ENCODE assay signal across 8 cellular contexts in the genomic region with DNA sequence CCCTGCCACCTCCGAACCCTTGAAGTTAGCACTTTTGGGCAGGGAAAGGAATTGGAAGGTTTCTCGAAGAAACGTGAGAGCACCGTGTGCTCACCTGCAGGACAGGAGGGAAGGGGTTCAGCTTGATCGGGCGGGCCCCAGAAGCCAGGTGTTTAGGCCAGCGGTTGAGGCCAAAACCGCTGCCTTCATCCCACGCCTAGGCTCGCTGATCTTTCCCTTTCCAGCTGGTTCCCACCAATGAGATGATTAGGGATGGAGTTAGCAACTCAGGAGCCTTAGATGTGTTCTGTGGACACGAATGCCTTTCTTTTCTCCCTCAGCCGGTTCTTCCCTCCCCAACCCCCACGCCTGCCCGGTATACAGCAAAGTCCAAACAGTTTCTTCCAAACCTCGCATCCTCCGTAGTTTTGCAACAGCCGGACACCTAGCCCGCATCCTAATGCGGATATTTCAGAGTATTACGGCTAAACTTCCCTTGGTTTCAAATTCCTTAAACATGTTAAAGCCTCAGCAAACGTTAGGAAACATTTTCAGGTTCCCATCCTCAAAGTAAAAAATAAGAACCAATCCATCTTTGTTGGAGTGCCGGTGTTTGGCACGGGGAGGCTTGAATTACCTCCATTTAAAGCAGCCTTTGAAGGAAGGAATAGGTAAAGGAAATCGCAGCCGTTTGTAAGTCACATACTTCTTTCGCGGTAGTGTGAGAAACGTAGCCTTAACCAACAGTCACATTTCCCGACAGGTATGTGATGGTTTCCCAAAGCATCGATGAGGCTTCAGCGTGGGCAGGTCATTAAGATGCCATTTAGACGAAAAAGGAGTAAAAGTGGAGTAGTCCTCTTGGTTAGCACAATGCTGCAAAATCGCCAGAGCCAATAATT. TPM values are rescaled to one million over a fixed set of nuclear protein-coding genes. Genes with fewer than 3 reads are reported as not detected.
DNase-seq lines count a peak whose midpoint lies in the region; TF ChIP-seq lines count a peak whose summit lies in the region.

No MANE protein-coding gene starts in this region.

- H3K4me1 Mint-ChIP-seq in T-helper 1 cell treated with Interleukin-12 subunit alpha and Interleukin-12 subunit beta and Interleukin-4 antibody, amounts not matched to agents 30 μg/mL and 1 μg/mL, for 36 hours (ENCODE audit: low read depth) = peaks cover 62% of the 10 kb centered on the region
- H3K4me1 Mint-ChIP-seq in activated CD4-positive, alpha-beta memory T cell treated with anti-CD3 and anti-CD28 coated beads, Interleukin-2, amount 10 ng/mL, durations not matched to agents 7 days and 5 days = peaks cover 65% of the 10 kb centered on the region

- H3K4me3 Mint-ChIP-seq in T-helper 1 cell treated with Interleukin-12 subunit alpha and Interleukin-12 subunit beta and Interleukin-4 antibody, amounts not matched to agents 30 μg/mL and 1 μg/mL, for 36 hours = peak overlapping the region; percentile 93
- peak overlapping the region; percentile 88 for H3K4me3 Mint-ChIP-seq in activated CD4-positive, alpha-beta memory T cell treated with anti-CD3 and anti-CD28 coated beads, Interleukin-2, amount 10 ng/mL, durations not matched to agents 7 days and 5 days

- H3K36me3 Mint-ChIP-seq in T-helper 1 cell treated with Interleukin-12 subunit alpha and Interleukin-12 subunit beta and Interleukin-4 antibody, amounts not matched to agents 30 μg/mL and 1 μg/mL, for 36 hours (ENCODE audit: low read depth) = peaks cover 32% of the 10 kb centered on the region
- peaks cover 58% of the 10 kb centered on the region for H3K36me3 Mint-ChIP-seq in activated CD4-positive, alpha-beta memory T cell treated with anti-CD3 and anti-CD28 coated beads, Interleukin-2, amount 10 ng/mL, durations not matched to agents 7 days and 5 days (ENCODE audit: low read depth)

- no peak overlapping the region for H3K27ac ChIP-seq in neutrophil

- H3K9me3 Mint-ChIP-seq in T-helper 1 cell treated with Interleukin-12 subunit alpha and Interleukin-12 subunit beta and Interleukin-4 antibody, amounts not matched to agents 30 μg/mL and 1 μg/mL, for 36 hours = no peaks in the 10 kb centered on the region
- no peaks in the 10 kb centered on the region for H3K9me3 Mint-ChIP-seq in activated CD4-positive, alpha-beta memory T cell treated with anti-CD3 and anti-CD28 coated beads, Interleukin-2, amount 10 ng/mL, durations not matched to agents 7 days and 5 days

- in situ Hi-C loops in KBM-7 (cut with MboI; ENCODE audit: low pct_unique_long_range_greater_than_20kb, low sequenced_read_pairs) = loop anchor here (10.0 kb wide), 1 partner anchor 131 kb away; no protein-coding TSS in a partner anchor

- peaks cover 30% of the 10 kb centered on the region for H3K27me3 ChIP-seq in neutrophil

- peak overlapping the region; percentile 82 for H3K4me3 ChIP-seq in fibroblast of pulmonary artery (replicated peaks; ENCODE audit: low read depth, low read length)
- peak overlapping the region; percentile 67 to 87 for H3K4me3 ChIP-seq in neutrophil (ENCODE audit: low read depth in 1 of 2, low read length in 1 of 2)

- DNase-seq in T-helper 1 cell (no peak), KBM-7 (peak; percentile 39), fibroblast of pulmonary artery (ENCODE audit: low read depth) (peak; percentile 53), NCI-H446 (lab: John Stamatoyannopoulos, UW) (no peak), NCI-H1694 treated with DMSO at 0.1 percent for 48 hours (lab: John Stamatoyannopoulos, UW) (no peak)
- peak; percentile 35 for DNase-seq in activated CD4-positive, alpha-beta memory T cell treated with anti-CD3 and anti-CD28 coated beads, Interleukin-2, amount 10 ng/mL, durations not matched to agents 7 days and 5 days

- no peak for TF ChIP-seq CTCF in fibroblast of pulmonary artery (IDR thresholded peaks at IDR 0.05; ENCODE audit: low read length, missing control alignments)
- no peak for TF ChIP-seq CTCF in neutrophil (IDR thresholded peaks at IDR 0.05)

- POLR2A ChIA-PET in activated CD4-positive, alpha-beta memory T cell treated with anti-CD3 and anti-CD28 coated beads, Interleukin-2, amount 10 ng/mL, durations not matched to agents 7 days and 5 days (lab: Charles Lee) = interaction anchor here (0.9 to 24.5 kb wide), 19 partner anchors 13 to 371 kb away, joined by 3 to 828 read pairs (median 6); a partner anchor contains a TSS

- no peaks in the 10 kb centered on the region for H3K36me3 ChIP-seq in neutrophil

- no peaks in the 10 kb centered on the region for H3K27me3 Mint-ChIP-seq in T-helper 1 cell treated with Interleukin-12 subunit alpha and Interleukin-12 subunit beta and Interleukin-4 antibody, amounts not matched to agents 30 μg/mL and 1 μg/mL, for 36 hours (ENCODE audit: low read depth)
- no peaks in the 10 kb centered on the region for H3K27me3 Mint-ChIP-seq in activated CD4-positive, alpha-beta memory T cell treated with anti-CD3 and anti-CD28 coated beads, Interleukin-2, amount 10 ng/mL, durations not matched to agents 7 days and 5 days

- CTCF ChIA-PET in activated CD4-positive, alpha-beta memory T cell treated with anti-CD3 and anti-CD28 coated beads, Interleukin-2, amount 10 ng/mL, durations not matched to agents 7 days and 5 days (lab: Charles Lee) = interaction anchor here (1.0 to 10.7 kb wide), 12 partner anchors 11 to 132 kb away, joined by 3 to 174 read pairs (median 7); no protein-coding TSS in a partner anchor

- peak overlapping the region; percentile 89 for H3K27ac Mint-ChIP-seq in T-helper 1 cell treated with Interleukin-12 subunit alpha and Interleukin-12 subunit beta and Interleukin-4 antibody, amounts not matched to agents 30 μg/mL and 1 μg/mL, for 36 hours
- peak overlapping the region; percentile 87 for H3K27ac Mint-ChIP-seq in activated CD4-positive, alpha-beta memory T cell treated with anti-CD3 and anti-CD28 coated beads, Interleukin-2, amount 10 ng/mL, durations not matched to agents 7 days and 5 days

- no peaks in the 10 kb centered on the region for H3K9me3 ChIP-seq in neutrophil

- peaks cover 8 to 15% of the 10 kb centered on the region in 2 experiments for H3K4me1 ChIP-seq in neutrophil (ENCODE audit: control insufficient read depth in 1 of 2, insufficient read depth in 1 of 2, low read depth in 1 of 2, low read length in 1 of 2)

RNA-seq across cellular contexts. Expression of a gene that starts 1.1 kb away (rescaled TPM):
- total RNA-seq in activated CD4-positive, alpha-beta memory T cell treated with anti-CD3 and anti-CD28 coated beads, Interleukin-2, amount 10 ng/mL, durations not matched to agents 7 days and 5 days = 10 to 100 TPM; 52.5 to 55.6 TPM

Comparison
In these comparisons a context has a peak if more than half of its experiments do, and no peak if none do; other contexts are left out.
1. DNase-seq: peak in KBM-7 (single experiment), activated CD4-positive, alpha-beta memory T cell treated with anti-CD3 and anti-CD28 coated beads, Interleukin-2, amount 10 ng/mL, durations not matched to agents 7 days and 5 days (single experiment) and fibroblast of pulmonary artery (single experiment); none in T-helper 1 cell (0 of 5), NCI-H446 (0 of 2) and NCI-H1694 treated with DMSO at 0.1 percent for 48 hours (single experiment).